21 cellular contexts compared by ENCODE assay signal in the genomic region with DNA sequence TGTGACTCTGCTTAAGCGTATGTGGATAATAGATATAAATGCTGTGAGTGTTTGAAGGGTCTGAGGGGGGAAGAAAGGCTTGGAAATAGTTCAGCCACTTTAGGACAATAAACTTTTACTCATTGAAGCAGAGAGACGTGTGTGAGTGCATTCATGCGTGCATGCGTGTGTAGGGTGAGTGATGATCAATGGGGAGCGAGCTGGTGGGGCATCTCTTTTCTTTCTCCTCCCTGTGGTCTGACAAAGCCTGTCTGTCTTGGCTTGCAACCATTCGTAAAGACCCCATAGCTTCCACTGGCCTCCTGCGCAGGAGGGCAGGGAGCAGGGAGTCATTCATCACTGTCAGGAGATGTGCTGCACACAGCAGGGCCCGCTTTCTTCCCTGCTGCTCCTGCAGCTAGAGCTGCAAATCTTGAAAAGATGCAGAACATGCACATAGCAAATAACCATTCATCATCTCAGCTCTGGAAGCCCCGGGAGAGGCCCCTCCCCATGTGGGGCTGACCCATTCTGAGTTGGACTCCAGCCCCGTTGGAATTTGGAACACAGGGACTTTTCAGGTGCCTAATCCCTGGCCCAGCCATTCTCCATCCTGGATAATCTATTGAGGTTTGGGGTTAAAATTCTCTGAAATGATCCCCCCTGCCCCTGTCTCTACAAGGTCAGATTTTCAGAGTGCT.
DNase-seq lines count a peak whose midpoint lies in the region; ATAC-seq and TF ChIP-seq lines count a peak whose summit lies in the region.
"Had no signal": no experiment of that assay in that cellular context is flagged by ENCODE, and none has a peak within 500 bp of the region (broad histone marks: within the 10 kb centered on the region; RNA-seq: fewer than 3 reads in every experiment).

No MANE protein-coding gene starts in this region.

- peaks cover 5% of the 10 kb centered on the region for H3K9me3 Mint-ChIP-seq in glutamatergic neuron (ENCODE audit: unreplicated experiment)
- H3K9me3 Mint-ChIP-seq: IgD-negative memory B cell; stimulated activated naive B cell treated with anti-CD40 and anti-IgM and Interleukin-4, amounts not matched to agents 10 μg/mL and 1 μg/mL and 100 μg/mL, for 72 hours had no signal

- DNase-seq in NCI-H82 (lab: John Stamatoyannopoulos, UW) (peak; percentile 58), NCI-H82 treated with DMSO at 0.1 percent for 48 hours (lab: John Stamatoyannopoulos, UW; ENCODE audit: unreplicated experiment) (no peak), SK-N-MC (ENCODE audit: low read depth, low spot score) (no peak), glutamatergic neuron (no peak), thyroid gland (peak; percentile 36 to 61), foreskin fibroblast (no peak), NCI-H524 treated with DMSO at 0.1 percent for 48 hours (lab: John Stamatoyannopoulos, UW) (no peak)
- DNase-seq: activated CD8-positive, alpha-beta memory T cell treated with anti-CD3 and anti-CD28 coated beads for 24 hours; activated effector memory CD4-positive, alpha-beta T cell treated with Interleukin-2 at 50 U/mL for 16 hours; CD4-positive, CD25-positive, alpha-beta regulatory T cell; cortex of kidney; H7; heart right ventricle; mucosa of descending colon; NCI-H2171 treated with DMSO at 0.1 percent for 48 hours; pancreas; stimulated activated naive B cell treated with anti-CD40 and anti-IgM and Interleukin-4, amounts not matched to agents 10 μg/mL and 1 μg/mL and 100 μg/mL, for 72 hours; trophoblast cell had no signal

- H3K27me3 ChIP-seq in thyroid gland = no peaks in the 10 kb centered on the region
- H3K27me3 ChIP-seq: heart right ventricle, pancreas had no signal

- H3K36me3 ChIP-seq in SK-N-MC (ENCODE audit: insufficient read depth, low read length) (no peaks in the 10 kb centered on the region), thyroid gland (no peaks in the 10 kb centered on the region)
- H3K36me3 ChIP-seq: pancreas had no signal

- 59 to 66% methylated on average over 8 to 10 of the region's 10 CpGs for WGBS in thyroid gland, 2 donors

- no peak for ATAC-seq in HG03097 (IDR thresholded peaks at IDR 0.05; ENCODE audit: low FRiP score, unreplicated experiment)
- ATAC-seq: heart right ventricle; mucosa of descending colon; pancreas; stimulated activated naive B cell treated with anti-CD40 and anti-IgM and Interleukin-4, amounts not matched to agents 10 μg/mL and 1 μg/mL and 100 μg/mL, for 72 hours had no signal

- intact Hi-C loops in thyroid gland (cut with DNase I) = no loop called here

- peak overlapping the region; percentile 3 for H3K27ac Mint-ChIP-seq in glutamatergic neuron (ENCODE audit: unreplicated experiment)
- H3K27ac Mint-ChIP-seq: CD4-positive, CD25-positive, alpha-beta regulatory T cell; IgD-negative memory B cell; stimulated activated naive B cell treated with anti-CD40 and anti-IgM and Interleukin-4, amounts not matched to agents 10 μg/mL and 1 μg/mL and 100 μg/mL, for 72 hours had no signal

- H3K4me3 Mint-ChIP-seq in glutamatergic neuron (ENCODE audit: unreplicated experiment) = peak overlapping the region; percentile 23
- H3K4me3 Mint-ChIP-seq: CD4-positive, CD25-positive, alpha-beta regulatory T cell; IgD-negative memory B cell; stimulated activated naive B cell treated with anti-CD40 and anti-IgM and Interleukin-4, amounts not matched to agents 10 μg/mL and 1 μg/mL and 100 μg/mL, for 72 hours had no signal

- peak overlapping the region; percentile 37; the same call in 1 of the 2 replicates for H3K27ac ChIP-seq in SK-N-MC
- peak overlapping the region; percentile 58 to 99 (median 95) for H3K27ac ChIP-seq in thyroid gland
- H3K27ac ChIP-seq: pancreas had no signal

- TF ChIP-seq CTCF in glutamatergic neuron (IDR thresholded peaks at IDR 0.05; ENCODE audit: partially characterized antibody, unreplicated experiment) = no peak
- no peak for TF ChIP-seq CTCF in thyroid gland (IDR thresholded peaks at IDR 0.05)
- TF ChIP-seq CTCF in foreskin fibroblast (IDR thresholded peaks at IDR 0.05; ENCODE audit: low read depth, low read length) = no peak

- H3K4me3 ChIP-seq in SK-N-MC (0 out of 2 replicates have a peak overlapping the region, but pooled peaks have one; percentile 13), thyroid gland (replicated peaks in 1 of 3) (no peak overlapping the region), foreskin fibroblast (ENCODE audit: low read depth in 1 of 2, low read length in 2 of 2) (no peak overlapping the region)
- H3K4me3 ChIP-seq: heart right ventricle, mucosa of descending colon, pancreas, smooth muscle cell had no signal

- TF ChIP-seq POLR2A in thyroid gland (IDR thresholded peaks at IDR 0.05) = no peak

- no peaks in the 10 kb centered on the region for H3K36me3 Mint-ChIP-seq in glutamatergic neuron (ENCODE audit: unreplicated experiment)
- H3K36me3 Mint-ChIP-seq: CD4-positive, CD25-positive, alpha-beta regulatory T cell; IgD-negative memory B cell; stimulated activated naive B cell treated with anti-CD40 and anti-IgM and Interleukin-4, amounts not matched to agents 10 μg/mL and 1 μg/mL and 100 μg/mL, for 72 hours had no signal

- peaks cover 11% of the 10 kb centered on the region for H3K27me3 Mint-ChIP-seq in glutamatergic neuron (ENCODE audit: unreplicated experiment)
- H3K27me3 Mint-ChIP-seq: IgD-negative memory B cell had no signal

- H3K9me3 ChIP-seq in SK-N-MC (ENCODE audit: low read depth, low read length) (no peaks in the 10 kb centered on the region), thyroid gland (no peaks in the 10 kb centered on the region)
- H3K9me3 ChIP-seq: heart right ventricle, mucosa of descending colon, pancreas had no signal

- H3K4me1 Mint-ChIP-seq in glutamatergic neuron (ENCODE audit: low read depth, unreplicated experiment) = peaks cover 41% of the 10 kb centered on the region
- H3K4me1 Mint-ChIP-seq: CD4-positive, CD25-positive, alpha-beta regulatory T cell; IgD-negative memory B cell; stimulated activated naive B cell treated with anti-CD40 and anti-IgM and Interleukin-4, amounts not matched to agents 10 μg/mL and 1 μg/mL and 100 μg/mL, for 72 hours had no signal

- H3K9ac ChIP-seq in SK-N-MC (ENCODE audit: insufficient read length) = no peak overlapping the region

- H3K4me1 ChIP-seq in thyroid gland = peaks cover 52 to 68% of the 10 kb centered on the region in 2 donors
- H3K4me1 ChIP-seq: pancreas had no signal

Comparison
In these comparisons a context has a peak if more than half of its experiments do, and no peak if none do; other contexts are left out.
1. DNase-seq: peak in NCI-H82 (single experiment) and thyroid gland (2 of 2); none in NCI-H82 treated with DMSO at 0.1 percent for 48 hours (single experiment), SK-N-MC (single experiment), glutamatergic neuron (single experiment), foreskin fibroblast (0 of 2) and NCI-H524 treated with DMSO at 0.1 percent for 48 hours (single experiment).